Comparison of ENCODE assay signal across 29 cellular contexts in genomic region chr1:60826320-60827094, GRCh38.
"Had no signal": no experiment of that assay in that cellular context is flagged by ENCODE, and none has a peak within 500 bp of the region (broad histone marks: within the 10 kb centered on the region; RNA-seq: fewer than 3 reads in every experiment).

No MANE protein-coding gene starts in this region.

- H3K36me3 Mint-ChIP-seq: activated naive CD4-positive, alpha-beta T cell treated with anti-CD3 and anti-CD28 coated beads, Interleukin-2, amount 10 ng/mL, durations not matched to agents 7 days and 5 days; activated naive CD8-positive, alpha-beta T cell treated with anti-CD3 and anti-CD28 coated beads, Interleukin-2, amount 10 ng/mL, durations not matched to agents 7 days and 5 days had no signal

- H3K27ac ChIP-seq: body of pancreas, colonic mucosa, epithelial cell of prostate, esophagus squamous epithelium, gastroesophageal sphincter, WERI-Rb-1 had no signal

- H3K4me1 Mint-ChIP-seq: activated B cell treated with CpG ODN at 0.5 μM for 24 hours; activated naive CD4-positive, alpha-beta T cell treated with anti-CD3 and anti-CD28 coated beads, Interleukin-2, amount 10 ng/mL, durations not matched to agents 7 days and 5 days; activated naive CD8-positive, alpha-beta T cell treated with anti-CD3 and anti-CD28 coated beads, Interleukin-2, amount 10 ng/mL, durations not matched to agents 7 days and 5 days; T-helper 17 cell had no signal

- H3K9me3 ChIP-seq: body of pancreas, colonic mucosa, esophagus squamous epithelium, gastroesophageal sphincter had no signal

- H3K27ac Mint-ChIP-seq: activated B cell treated with CpG ODN at 0.5 μM for 24 hours; activated CD8-positive, alpha-beta T cell treated with anti-CD3 and anti-CD28 coated beads for 36 hours; activated naive CD4-positive, alpha-beta T cell treated with anti-CD3 and anti-CD28 coated beads, Interleukin-2, amount 10 ng/mL, durations not matched to agents 7 days and 5 days; activated naive CD4-positive, alpha-beta T cell treated with anti-CD3 and anti-CD28 coated beads, Interleukin-2, amount 50 U/mL, for 72 hours; activated naive CD8-positive, alpha-beta T cell treated with anti-CD3 and anti-CD28 coated beads, Interleukin-2, amount 10 ng/mL, durations not matched to agents 7 days and 5 days; T-helper 17 cell; T-helper 2 cell treated with Interferon-gamma antibody and Interleukin-4, amounts not matched to agents 5 μg/mL and 100 μg/mL, for 36 hours had no signal

- ATAC-seq: activated CD4-positive, CD25-positive, alpha-beta regulatory T cell treated with anti-CD3 and anti-CD28 coated beads, Interleukin-2, amount 50 U/mL, for 24 hours; activated naive CD4-positive, alpha-beta T cell treated with anti-CD3 and anti-CD28 coated beads, Interleukin-2, amount 50 U/mL, for 72 hours; body of pancreas; T-helper 17 cell had no signal

- DNase-seq: activated B cell treated with CpG ODN at 0.5 μM for 24 hours; activated CD4-positive, alpha-beta T cell treated with anti-CD3 and anti-CD28 coated beads for 48 hours; activated CD4-positive, alpha-beta T cell treated with anti-CD3 and anti-CD28 coated beads, Interleukin-2, amount 50 U/mL, for 1 hour; activated CD4-positive, alpha-beta T cell treated with anti-CD3 and anti-CD28 coated beads, Interleukin-2, amount 50 U/mL, for 48 hours; activated CD8-positive, alpha-beta memory T cell treated with anti-CD3 and anti-CD28 coated beads for 24 hours; activated CD8-positive, alpha-beta T cell treated with anti-CD3 and anti-CD28 coated beads for 36 hours; activated gamma-delta T cell; activated naive CD4-positive, alpha-beta T cell; activated naive CD4-positive, alpha-beta T cell treated with anti-CD3 and anti-CD28 coated beads, Interleukin-2, amount 10 ng/mL, durations not matched to agents 7 days and 5 days; activated naive CD8-positive, alpha-beta T cell treated with anti-CD3 and anti-CD28 coated beads, Interleukin-2, amount 10 ng/mL, durations not matched to agents 7 days and 5 days; activated T-cell treated with anti-CD3 and anti-CD28 coated beads, Interleukin-2, amount 50 U/mL, for 1 hour; activated T-cell treated with anti-CD3 and anti-CD28 coated beads, Interleukin-2, amount 50 U/mL, for 48 hours; body of pancreas; caudate nucleus; effector CD8-positive, alpha-beta T cell; esophagus squamous epithelium; foreskin melanocyte; head of caudate nucleus; T-helper 17 cell; T1000 had no signal

- H3K27me3 Mint-ChIP-seq: activated B cell treated with CpG ODN at 0.5 μM for 24 hours; activated naive CD4-positive, alpha-beta T cell treated with anti-CD3 and anti-CD28 coated beads, Interleukin-2, amount 10 ng/mL, durations not matched to agents 7 days and 5 days had no signal

- H3K9me3 Mint-ChIP-seq: activated naive CD4-positive, alpha-beta T cell treated with anti-CD3 and anti-CD28 coated beads, Interleukin-2, amount 10 ng/mL, durations not matched to agents 7 days and 5 days; T-helper 2 cell treated with Interferon-gamma antibody and Interleukin-4, amounts not matched to agents 5 μg/mL and 100 μg/mL, for 36 hours had no signal

- H3K4me3 ChIP-seq: body of pancreas, colonic mucosa, esophagus squamous epithelium, gastroesophageal sphincter had no signal

- H3K36me3 ChIP-seq: colonic mucosa, esophagus squamous epithelium, gastroesophageal sphincter, WERI-Rb-1 had no signal

- H3K4me3 Mint-ChIP-seq: activated B cell treated with CpG ODN at 0.5 μM for 24 hours; activated CD8-positive, alpha-beta T cell treated with anti-CD3 and anti-CD28 coated beads for 36 hours; activated naive CD4-positive, alpha-beta T cell treated with anti-CD3 and anti-CD28 coated beads, Interleukin-2, amount 10 ng/mL, durations not matched to agents 7 days and 5 days; activated naive CD8-positive, alpha-beta T cell treated with anti-CD3 and anti-CD28 coated beads, Interleukin-2, amount 10 ng/mL, durations not matched to agents 7 days and 5 days; T-helper 17 cell; T-helper 2 cell treated with Interferon-gamma antibody and Interleukin-4, amounts not matched to agents 5 μg/mL and 100 μg/mL, for 36 hours had no signal

- H3K27me3 ChIP-seq: body of pancreas, colonic mucosa, esophagus squamous epithelium, gastroesophageal sphincter had no signal

- FAIRE-seq: endometrium, endothelial cell of umbilical vein had no signal

- H3K4me1 ChIP-seq: body of pancreas, esophagus squamous epithelium, gastroesophageal sphincter had no signal
